Comparison of ENCODE assay signal across 33 cellular contexts in the genomic region with DNA sequence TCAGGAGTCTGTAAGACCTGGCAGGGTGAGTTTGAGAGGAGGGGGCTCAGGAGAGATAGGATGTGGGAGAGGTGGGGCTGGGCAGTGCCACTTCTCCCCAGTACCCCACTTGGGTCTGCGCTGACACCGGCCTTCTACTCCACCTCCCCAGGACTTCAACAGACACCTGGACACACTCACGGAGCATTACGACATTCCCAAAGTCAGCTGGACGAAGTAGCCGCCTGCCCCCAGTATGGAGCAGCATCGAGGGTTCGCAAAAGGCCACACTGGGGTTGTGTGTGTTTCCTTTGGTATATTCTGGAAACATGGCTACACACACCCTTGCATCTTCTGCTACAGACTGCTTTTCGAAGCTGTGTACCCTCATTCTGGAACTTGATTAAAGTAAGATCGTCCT. TPM values are rescaled to one million over a fixed set of nuclear protein-coding genes. Genes with fewer than 3 reads are reported as not detected.
"Had no signal": no experiment of that assay in that cellular context is flagged by ENCODE, and none has a peak within 500 bp of the region (broad histone marks: within the 10 kb centered on the region; RNA-seq: fewer than 3 reads in every experiment).

No MANE protein-coding gene starts in this region.

- H3K27ac Mint-ChIP-seq: activated CD4-positive, alpha-beta memory T cell treated with anti-CD3 and anti-CD28 coated beads, Interleukin-2, amount 10 ng/mL, durations not matched to agents 7 days and 5 days; activated CD8-positive, alpha-beta memory T cell treated with anti-CD3 and anti-CD28 coated beads, Interleukin-2, amount 10 ng/mL, durations not matched to agents 7 days and 5 days; activated naive CD4-positive, alpha-beta T cell treated with anti-CD3 and anti-CD28 coated beads for 36 hours had no signal

- H3K4me3 ChIP-seq: PC-9, SJCRH30, SK-N-MC had no signal

- H3K27me3 ChIP-seq: brain microvascular endothelial cell, SJCRH30 had no signal

- H3K27me3 Mint-ChIP-seq: activated CD4-positive, alpha-beta memory T cell treated with anti-CD3 and anti-CD28 coated beads, Interleukin-2, amount 10 ng/mL, durations not matched to agents 7 days and 5 days; activated CD8-positive, alpha-beta memory T cell treated with anti-CD3 and anti-CD28 coated beads, Interleukin-2, amount 10 ng/mL, durations not matched to agents 7 days and 5 days had no signal

- H3K9me3 ChIP-seq: SJCRH30 had no signal

- H3K9me3 Mint-ChIP-seq: activated CD4-positive, alpha-beta memory T cell treated with anti-CD3 and anti-CD28 coated beads, Interleukin-2, amount 10 ng/mL, durations not matched to agents 7 days and 5 days; activated naive CD4-positive, alpha-beta T cell treated with anti-CD3 and anti-CD28 coated beads for 36 hours; activated naive CD4-positive, alpha-beta T cell treated with anti-CD3 and anti-CD28 coated beads, Interleukin-2, amount 50 U/mL, for 72 hours had no signal

- DNase-seq: activated CD4-positive, alpha-beta memory T cell treated with anti-CD3 and anti-CD28 coated beads, Interleukin-2, amount 10 ng/mL, durations not matched to agents 7 days and 5 days; activated CD4-positive, alpha-beta T cell treated with anti-CD3 and anti-CD28 coated beads for 1 hour; activated CD4-positive, alpha-beta T cell treated with anti-CD3 and anti-CD28 coated beads for 48 hours; activated CD4-positive, CD25-positive, alpha-beta regulatory T cell; activated CD8-positive, alpha-beta memory T cell treated with anti-CD3 and anti-CD28 coated beads for 24 hours; activated CD8-positive, alpha-beta memory T cell treated with anti-CD3 and anti-CD28 coated beads, Interleukin-2, amount 10 ng/mL, durations not matched to agents 7 days and 5 days; activated CD8-positive, alpha-beta memory T cell treated with anti-CD3 and anti-CD28 coated beads, Interleukin-2, amount 50 U/mL, for 48 hours; activated gamma-delta T cell treated with Interleukin-2 at 50 U/mL for 16 hours; activated naive CD4-positive, alpha-beta T cell treated with anti-CD3 and anti-CD28 coated beads for 36 hours; amniotic stem cell; brain microvascular endothelial cell; central memory CD4-positive, alpha-beta T cell; MM.1S; NCI-H1092; NCI-H1436 treated with DMSO at 0.1 percent for 48 hours; NCI-H1694 treated with DMSO at 0.1 percent for 48 hours; NCI-H2029; NCI-H345; NCI-H510A; NCI-H526; NCI-H748 treated with DMSO at 0.1 percent for 48 hours; NK-92 treated with Interleukin-12 subunit alpha and Interleukin-12 subunit beta, amount 100 ng/mL, for 24 hours; SHP77; SJCRH30; T1000; WERI-Rb-1 had no signal

- H3K4me3 Mint-ChIP-seq: activated CD4-positive, alpha-beta memory T cell treated with anti-CD3 and anti-CD28 coated beads, Interleukin-2, amount 10 ng/mL, durations not matched to agents 7 days and 5 days; activated CD8-positive, alpha-beta memory T cell treated with anti-CD3 and anti-CD28 coated beads, Interleukin-2, amount 10 ng/mL, durations not matched to agents 7 days and 5 days; activated naive CD4-positive, alpha-beta T cell treated with anti-CD3 and anti-CD28 coated beads for 36 hours had no signal

RNA-seq across cellular contexts. Expression of a gene that starts 17.4 kb away (rescaled TPM):
- total RNA-seq: activated CD4-positive, alpha-beta memory T cell treated with anti-CD3 and anti-CD28 coated beads, Interleukin-2, amount 10 ng/mL, durations not matched to agents 7 days and 5 days; activated CD8-positive, alpha-beta memory T cell treated with anti-CD3 and anti-CD28 coated beads, Interleukin-2, amount 10 ng/mL, durations not matched to agents 7 days and 5 days; activated naive CD4-positive, alpha-beta T cell treated with anti-CD3 and anti-CD28 coated beads for 36 hours; aorta; LHCN-M2; PC-9; SJCRH30; T-helper 1 cell treated with Interleukin-12 subunit alpha and Interleukin-12 subunit beta and Interleukin-4 antibody, amounts not matched to agents 30 ng/mL and 1 ng/mL, for 36 hours; T-helper 2 cell treated with Interferon-gamma antibody and Interleukin-4, amounts not matched to agents 100 ng/mL and 5 ng/mL, for 36 hours had no signal

RNA-seq across cellular contexts. Expression of a gene that starts 47.3 kb away (rescaled TPM):
- total RNA-seq: LHCN-M2 had no signal
